9 cellular contexts compared by ENCODE assay signal in the genomic region with DNA sequence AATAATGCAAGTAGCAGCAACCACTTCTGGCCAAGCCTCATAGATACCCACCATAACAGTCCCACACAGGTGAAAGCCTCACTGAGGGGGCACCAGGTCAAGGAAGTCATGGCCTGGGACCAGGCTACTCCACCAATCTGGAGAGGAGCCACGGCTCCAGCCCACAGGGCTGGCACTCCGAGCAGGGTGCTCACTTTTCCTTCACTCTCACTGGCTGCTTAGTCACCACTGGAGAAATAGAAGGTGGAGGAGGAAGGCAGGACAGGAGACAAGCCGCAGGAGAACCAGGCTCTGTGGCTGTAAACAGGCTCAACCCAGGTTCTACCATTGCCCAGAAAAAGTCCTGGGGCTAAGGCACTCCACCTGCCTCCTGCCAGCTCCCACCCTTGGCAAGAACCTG. TPM values are rescaled to one million over a fixed set of nuclear protein-coding genes. Genes with fewer than 3 reads are reported as not detected.
A peak's percentile ranks its signal among the peaks of the same experiment; 100 is the strongest.
DNase-seq lines count a peak whose midpoint lies in the region; ATAC-seq and TF ChIP-seq lines count a peak whose summit lies in the region.
"Had no signal": no experiment of that assay in that cellular context is flagged by ENCODE, and none has a peak within 500 bp of the region (broad histone marks: within the 10 kb centered on the region; RNA-seq: fewer than 3 reads in every experiment).

No MANE protein-coding gene starts in this region.

- peak; percentile 34 for DNase-seq in GM03348 (ENCODE audit: low spot score)
- no peak for DNase-seq in RWPE2 (ENCODE audit: low spot score)
- DNase-seq in epithelial cell of proximal tubule (ENCODE audit: low read depth): no peak
- DNase-seq in glomerular visceral epithelial cell (ENCODE audit: extremely low spot score): no peak
- no peak for DNase-seq in putamen (ENCODE audit: low spot score)
- no peak for DNase-seq in SIG-M5 (lab: John Stamatoyannopoulos, UW)
- DNase-seq in aorta: no peak

- WGBS in aorta, 2 donors: 9 to 13% methylated on average over 3 of the region's 3 CpGs

- H3K36me3 ChIP-seq in RWPE2 (ENCODE audit: low read depth): peaks cover 49% of the 10 kb centered on the region
- peaks cover 41% of the 10 kb centered on the region for H3K36me3 ChIP-seq in rectal smooth muscle tissue (ENCODE audit: control insufficient read depth, insufficient read depth, low read length)
- H3K36me3 ChIP-seq in aorta (ENCODE audit: control insufficient read depth in 1 of 2, insufficient read depth in 2 of 2, low read length in 1 of 2): peaks cover 0 to 24% of the 10 kb centered on the region in 2 donors

- peak overlapping the region; percentile 78 for H3K4me3 ChIP-seq in RWPE2 (ENCODE audit: severe bottlenecking)
- peak overlapping the region; percentile 90 for H3K4me3 ChIP-seq in epithelial cell of proximal tubule (ENCODE audit: low read depth, low read length)
- peak overlapping the region; percentile 98 for H3K4me3 ChIP-seq in rectal smooth muscle tissue (ENCODE audit: low read length)
- no peak overlapping the region for H3K4me3 ChIP-seq in aorta (ENCODE audit: low read length in 2 of 2)

- no peaks in the 10 kb centered on the region for H3K9me3 ChIP-seq in RWPE2 (ENCODE audit: severe bottlenecking)
- no peaks in the 10 kb centered on the region for H3K9me3 ChIP-seq in aorta (ENCODE audit: control insufficient read depth, low read length)

- H3K4me1 ChIP-seq in RWPE2 (ENCODE audit: insufficient read depth, poor library complexity, severe bottlenecking) (peaks cover 8% of the 10 kb centered on the region), rectal smooth muscle tissue (ENCODE audit: control insufficient read depth, insufficient read depth, low read length) (peaks cover 17% of the 10 kb centered on the region), aorta (ENCODE audit: control insufficient read depth in 1 of 2, insufficient read depth in 2 of 2, low read length in 2 of 2) (peaks cover 0 to 2% of the 10 kb centered on the region in 2 donors)

- H3K27ac ChIP-seq in RWPE2 (ENCODE audit: poor library complexity, severe bottlenecking) (peak overlapping the region; percentile 62), rectal smooth muscle tissue (ENCODE audit: low read depth, low read length) (peak overlapping the region; percentile 98), aorta (ENCODE audit: low read depth in 1 of 2, low read length in 2 of 2) (peak overlapping the region in 1 of 2 donors; percentile 82)

- peak overlapping the region; percentile 99 for H3K9ac ChIP-seq in rectal smooth muscle tissue (ENCODE audit: low read length)

- intact Hi-C loops in aorta (cut with DNase I): no loop called here

- H3K27me3 ChIP-seq in RWPE2 (ENCODE audit: insufficient read depth, poor library complexity, severe bottlenecking): no peaks in the 10 kb centered on the region
- H3K27me3 ChIP-seq in rectal smooth muscle tissue (ENCODE audit: control insufficient read depth, insufficient read depth, low read length): no peaks in the 10 kb centered on the region
- H3K27me3 ChIP-seq in aorta (ENCODE audit: control insufficient read depth in 1 of 2, insufficient read depth in 2 of 2, low read length in 1 of 2): no peaks in the 10 kb centered on the region

- ATAC-seq in RWPE2 (ENCODE audit: low read depth): no peak
- no peak for ATAC-seq in aorta (ENCODE audit: low FRiP score)
- ATAC-seq: activated CD4-positive, CD25-positive, alpha-beta regulatory T cell treated with anti-CD3 and anti-CD28 coated beads, Interleukin-2, amount 50 U/mL, for 24 hours had no signal

- TF ChIP-seq CTCF in RWPE2 (IDR thresholded peaks at IDR 0.05; ENCODE audit: poor library complexity, severe bottlenecking) (no peak), epithelial cell of proximal tubule (conservative IDR thresholded peaks at IDR 0.05; ENCODE audit: low read depth, low read length) (no peak)

RNA-seq across cellular contexts. Expression of a gene that starts 1.2 kb away (rescaled TPM):
- total RNA-seq in epithelial cell of proximal tubule: 34.7 and 35.9 TPM in 2 replicates
- 10 to 100 TPM; 40.3 to 54.8 TPM for total RNA-seq in aorta
- polyA plus RNA-seq in aorta: 10 to 100 TPM; 22.7 to 31.0 TPM

RNA-seq across cellular contexts. Expression of a gene that starts 13.4 kb away (rescaled TPM):
- total RNA-seq in epithelial cell of proximal tubule: 116 and 232 TPM in 2 replicates
- 100 to 1,000 TPM; 362 to 707 TPM for total RNA-seq in aorta
- 1,000 to 10,000 TPM in 1 of 2 donors, 100 to 1,000 TPM in 1; 200 to 1,923 TPM for polyA plus RNA-seq in aorta

RNA-seq across cellular contexts. Expression of a gene that starts 14.9 kb away (rescaled TPM):
- 299 and 306 TPM in 2 replicates for total RNA-seq in epithelial cell of proximal tubule
- total RNA-seq in aorta: 100 to 1,000 TPM; 127 to 164 TPM
- 100 to 1,000 TPM; 142 to 267 TPM for polyA plus RNA-seq in aorta

RNA-seq across cellular contexts. Expression of a gene that starts 25.6 kb away (rescaled TPM):
- total RNA-seq in epithelial cell of proximal tubule (53.6 and 103 TPM in 2 replicates), aorta (100 to 1,000 TPM in 1 of 2 donors, 10 to 100 TPM in 1; 77.3 to 103 TPM)
- polyA plus RNA-seq in aorta: 10 to 100 TPM in 1 of 2 donors, 1 to 10 TPM in 1; 8.3 to 66.9 TPM

RNA-seq across cellular contexts. Expression of a gene that starts 46.7 kb away (rescaled TPM):
- total RNA-seq in epithelial cell of proximal tubule: 33.4 and 44.4 TPM in 2 replicates
- 10 to 100 TPM; 13.2 to 16.6 TPM for total RNA-seq in aorta
- polyA plus RNA-seq in aorta: 10 to 100 TPM in 1 of 2 donors, 1 to 10 TPM in 1; 1.8 to 11.8 TPM

Comparison
In these comparisons a context has a peak if more than half of its experiments do, and no peak if none do; other contexts are left out.
1. H3K4me3 ChIP-seq: peak in RWPE2 (single experiment), epithelial cell of proximal tubule (single experiment) and rectal smooth muscle tissue (single experiment); none in aorta (0 of 2).